In genomic region chr4:129783596-129783995, GRCh38 we compare ENCODE assay signal across 29 cellular contexts.
DNase-seq lines count a peak whose midpoint lies in the region; TF ChIP-seq lines count a peak whose summit lies in the region.
"Had no signal": no experiment of that assay in that cellular context is flagged by ENCODE, and none has a peak within 500 bp of the region (broad histone marks: within the 10 kb centered on the region; RNA-seq: fewer than 3 reads in every experiment).

No MANE protein-coding gene starts in this region.

- H3K9ac ChIP-seq in neural cell (ENCODE audit: low read length) (no peak overlapping the region), neural progenitor cell (no peak overlapping the region)
- H3K9ac ChIP-seq: BLaER1; BLaER1 treated with 17β-estradiol and CSF1 and Interleukin-3, amounts not matched to agents 10 nM and 100 nM had no signal

- no peaks in the 10 kb centered on the region for H3K9me3 ChIP-seq in neural cell (ENCODE audit: low read length)
- no peaks in the 10 kb centered on the region for H3K9me3 ChIP-seq in neural progenitor cell (ENCODE audit: low read depth)
- H3K9me3 ChIP-seq: A549; BE2C; BLaER1; BLaER1 treated with 17β-estradiol and CSF1 and Interleukin-3, amounts not matched to agents 10 nM and 100 nM; Caco-2 had no signal

- no peak for TF ChIP-seq RAD21 in neural cell (conservative IDR thresholded peaks at IDR 0.05)

- no peaks in the 10 kb centered on the region for H3K27me3 Mint-ChIP-seq in neural progenitor cell (ENCODE audit: insufficient read depth, low read depth)
- H3K27me3 Mint-ChIP-seq: B cell; CD4-positive, alpha-beta memory T cell; CD4-positive, alpha-beta T cell; CD4-positive, CD25-positive, alpha-beta regulatory T cell; CD8-positive, alpha-beta memory T cell had no signal

- H3K4me3 ChIP-seq in neural cell (ENCODE audit: low read length) (peak overlapping the region; percentile 16), neural progenitor cell (no peak overlapping the region)
- H3K4me3 ChIP-seq: A549; BLaER1; BLaER1 treated with 17β-estradiol and CSF1 and Interleukin-3, amounts not matched to agents 10 nM and 100 nM had no signal

- H3K4me2 ChIP-seq in neural cell (ENCODE audit: low read length) = peak overlapping the region; percentile 25
- no peak overlapping the region for H3K4me2 ChIP-seq in neural progenitor cell
- H3K4me2 ChIP-seq: A549; BLaER1; BLaER1 treated with 17β-estradiol and CSF1 and Interleukin-3, amounts not matched to agents 10 nM and 100 nM had no signal

- DNase-seq in neural progenitor cell (ENCODE audit: low spot score) = no peak
- DNase-seq: 8988T; ACHN; AML-193; BE2C; C1 segment of cervical spinal cord; Caco-2; Calu3; CD4-positive, alpha-beta memory T cell; CD4-positive, alpha-beta T cell; CD4-positive, CD25-positive, alpha-beta regulatory T cell; CD8-positive, alpha-beta memory T cell; CD8-positive, alpha-beta T cell; COR-L47; DMS 273 treated with DMSO at 0.1 percent for 48 hours; DMS153; DMS53; DMS79; DMS79 treated with DMSO at 0.1 percent for 48 hours; DND-41; EL had no signal

- H3K4me3 Mint-ChIP-seq in neural progenitor cell = no peak overlapping the region
- H3K4me3 Mint-ChIP-seq: B cell; CD14-positive monocyte; CD4-positive, alpha-beta memory T cell; CD4-positive, alpha-beta T cell; CD4-positive, CD25-positive, alpha-beta regulatory T cell; CD8-positive, alpha-beta memory T cell; CD8-positive, alpha-beta T cell had no signal

- H3K36me3 ChIP-seq in neural cell (ENCODE audit: insufficient read depth, low read length) = no peaks in the 10 kb centered on the region
- no peaks in the 10 kb centered on the region for H3K36me3 ChIP-seq in neural progenitor cell
- H3K36me3 ChIP-seq: BE2C; BLaER1; BLaER1 treated with 17β-estradiol and CSF1 and Interleukin-3, amounts not matched to agents 10 nM and 100 nM had no signal

- TF ChIP-seq EP300 in neural cell (conservative IDR thresholded peaks at IDR 0.05; ENCODE audit: poor library complexity, severe bottlenecking) = peak; percentile 76

- no peaks in the 10 kb centered on the region for H3K4me1 ChIP-seq in neural progenitor cell
- H3K4me1 ChIP-seq: A549; BLaER1; BLaER1 treated with 17β-estradiol and CSF1 and Interleukin-3, amounts not matched to agents 10 nM and 100 nM; Caco-2 had no signal

- H3K36me3 Mint-ChIP-seq in neural progenitor cell = no peaks in the 10 kb centered on the region
- H3K36me3 Mint-ChIP-seq: CD14-positive monocyte; CD4-positive, alpha-beta memory T cell; CD4-positive, CD25-positive, alpha-beta regulatory T cell; CD8-positive, alpha-beta memory T cell; CD8-positive, alpha-beta T cell had no signal

- no peaks in the 10 kb centered on the region for H3F3A ChIP-seq in neural cell (ENCODE audit: insufficient read depth, low read length, poor library complexity, severe bottlenecking)
- no peaks in the 10 kb centered on the region for H3F3A ChIP-seq in neural progenitor cell (ENCODE audit: low read depth)

- no peaks in the 10 kb centered on the region for H3K9me3 Mint-ChIP-seq in neural progenitor cell
- H3K9me3 Mint-ChIP-seq: CD4-positive, alpha-beta T cell; CD8-positive, alpha-beta T cell had no signal

- peak overlapping the region; percentile 18 for H3K27ac ChIP-seq in neural cell (ENCODE audit: low read length)
- no peak overlapping the region for H3K27ac ChIP-seq in neural progenitor cell
- H3K27ac ChIP-seq: 22Rv1; A549; BLaER1; BLaER1 treated with 17β-estradiol and CSF1 and Interleukin-3, amounts not matched to agents 10 nM and 100 nM; C4-2B had no signal

- no peaks in the 10 kb centered on the region for H3K9me2 ChIP-seq in neural cell (ENCODE audit: insufficient read depth, low read length)

- H4K20me1 ChIP-seq in neural cell (ENCODE audit: insufficient read depth) = no peaks in the 10 kb centered on the region
- no peaks in the 10 kb centered on the region for H4K20me1 ChIP-seq in neural progenitor cell (ENCODE audit: low read depth)
- H4K20me1 ChIP-seq: BLaER1; BLaER1 treated with 17β-estradiol and CSF1 and Interleukin-3, amounts not matched to agents 10 nM and 100 nM had no signal

- H3K4me1 Mint-ChIP-seq in neural progenitor cell = no peaks in the 10 kb centered on the region
- H3K4me1 Mint-ChIP-seq: B cell; CD14-positive monocyte; CD4-positive, alpha-beta memory T cell; CD4-positive, CD25-positive, alpha-beta regulatory T cell; CD8-positive, alpha-beta memory T cell had no signal

- no peaks in the 10 kb centered on the region for H3K79me2 ChIP-seq in neural cell (replicated peaks; ENCODE audit: insufficient read depth, low read length)
- H3K79me2 ChIP-seq in neural progenitor cell (ENCODE audit: low read depth) = no peaks in the 10 kb centered on the region

- TF ChIP-seq CTCF in neural cell (IDR thresholded peaks at IDR 0.05; ENCODE audit: poor library complexity, severe bottlenecking) = no peak
- no peak for TF ChIP-seq CTCF in neural progenitor cell (IDR thresholded peaks at IDR 0.05)

- H2AFZ ChIP-seq in neural cell (ENCODE audit: low read depth, low read length) = no peak overlapping the region
- H2AFZ ChIP-seq in neural progenitor cell (replicated peaks) = no peak overlapping the region

- no peak overlapping the region for H3K27ac Mint-ChIP-seq in neural progenitor cell
- H3K27ac Mint-ChIP-seq: B cell; CD14-positive monocyte; CD4-positive, alpha-beta memory T cell; CD4-positive, alpha-beta T cell; CD4-positive, CD25-positive, alpha-beta regulatory T cell; CD8-positive, alpha-beta memory T cell; CD8-positive, alpha-beta T cell had no signal

- H3K27me3 ChIP-seq in neural cell (ENCODE audit: insufficient read depth, low read depth, low read length) (no peaks in the 10 kb centered on the region), neural progenitor cell (no peaks in the 10 kb centered on the region)
- H3K27me3 ChIP-seq: BE2C; BLaER1; BLaER1 treated with 17β-estradiol and CSF1 and Interleukin-3, amounts not matched to agents 10 nM and 100 nM had no signal

TF ChIP-seq in neural cell, 6 proteins besides CTCF, POLR2A, EP300 and RAD21:
- no peak for TF ChIP-seq TAF1 (IDR thresholded peaks at IDR 0.05; ENCODE audit: low read depth)
- TF ChIP-seq MXI1 (conservative IDR thresholded peaks at IDR 0.05; ENCODE audit: poor library complexity, severe bottlenecking) = no peak
- no peak for TF ChIP-seq SMC3 (conservative IDR thresholded peaks at IDR 0.05; ENCODE audit: poor library complexity)
- TF ChIP-seq POLR2AphosphoS5 (IDR thresholded peaks at IDR 0.05) = peak; percentile 57
- no peak for TF ChIP-seq EZH2 (IDR thresholded peaks at IDR 0.05; ENCODE audit: borderline replicate concordance, insufficient read depth, low read length, poor library complexity, severe bottlenecking)
- TF ChIP-seq, protein P1, sequence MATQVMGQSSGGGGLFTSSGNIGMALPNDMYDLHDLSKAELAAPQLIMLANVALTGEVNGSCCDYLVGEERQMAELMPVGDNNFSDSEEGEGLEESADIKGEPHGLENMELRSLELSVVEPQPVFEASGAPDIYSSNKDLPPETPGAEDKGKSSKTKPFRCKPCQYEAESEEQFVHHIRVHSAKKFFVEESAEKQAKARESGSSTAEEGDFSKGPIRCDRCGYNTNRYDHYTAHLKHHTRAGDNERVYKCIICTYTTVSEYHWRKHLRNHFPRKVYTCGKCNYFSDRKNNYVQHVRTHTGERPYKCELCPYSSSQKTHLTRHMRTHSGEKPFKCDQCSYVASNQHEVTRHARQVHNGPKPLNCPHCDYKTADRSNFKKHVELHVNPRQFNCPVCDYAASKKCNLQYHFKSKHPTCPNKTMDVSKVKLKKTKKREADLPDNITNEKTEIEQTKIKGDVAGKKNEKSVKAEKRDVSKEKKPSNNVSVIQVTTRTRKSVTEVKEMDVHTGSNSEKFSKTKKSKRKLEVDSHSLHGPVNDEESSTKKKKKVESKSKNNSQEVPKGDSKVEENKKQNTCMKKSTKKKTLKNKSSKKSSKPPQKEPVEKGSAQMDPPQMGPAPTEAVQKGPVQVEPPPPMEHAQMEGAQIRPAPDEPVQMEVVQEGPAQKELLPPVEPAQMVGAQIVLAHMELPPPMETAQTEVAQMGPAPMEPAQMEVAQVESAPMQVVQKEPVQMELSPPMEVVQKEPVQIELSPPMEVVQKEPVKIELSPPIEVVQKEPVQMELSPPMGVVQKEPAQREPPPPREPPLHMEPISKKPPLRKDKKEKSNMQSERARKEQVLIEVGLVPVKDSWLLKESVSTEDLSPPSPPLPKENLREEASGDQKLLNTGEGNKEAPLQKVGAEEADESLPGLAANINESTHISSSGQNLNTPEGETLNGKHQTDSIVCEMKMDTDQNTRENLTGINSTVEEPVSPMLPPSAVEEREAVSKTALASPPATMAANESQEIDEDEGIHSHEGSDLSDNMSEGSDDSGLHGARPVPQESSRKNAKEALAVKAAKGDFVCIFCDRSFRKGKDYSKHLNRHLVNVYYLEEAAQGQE (IDR thresholded peaks at IDR 0.05; ENCODE audit: borderline replicate concordance) = peak; percentile 70
